ENCODE assay signal across 8 cellular contexts in the genomic region with DNA sequence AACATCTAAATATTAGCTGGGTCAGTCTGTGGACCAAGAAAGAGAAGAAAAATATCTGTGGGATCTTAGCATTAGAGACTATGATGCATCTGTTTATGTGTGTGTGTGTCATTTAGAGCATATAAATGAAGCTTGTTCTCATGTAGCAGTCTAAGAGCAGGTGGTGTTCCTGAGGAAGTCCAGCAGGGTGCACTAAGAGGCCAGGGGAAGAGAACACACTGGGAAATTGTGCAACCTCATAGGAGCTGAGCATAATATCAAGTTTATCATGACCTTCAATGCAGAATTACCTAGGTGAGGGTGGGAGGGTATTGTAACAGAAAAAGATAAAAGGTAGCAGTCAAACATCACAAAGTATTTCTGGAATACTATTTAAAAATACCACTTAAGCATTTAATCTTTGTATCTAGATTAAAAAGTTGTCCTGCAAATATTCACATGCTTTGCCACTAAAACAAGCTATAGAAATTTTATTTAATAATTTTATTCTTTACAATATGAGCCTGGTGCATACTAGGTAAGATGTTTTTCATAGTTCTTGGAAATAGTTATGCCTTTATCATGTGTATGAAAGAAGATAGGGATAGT.
A peak's percentile ranks its signal among the peaks of the same experiment; 100 is the strongest.
DNase-seq lines count a peak whose midpoint lies in the region; ATAC-seq, FAIRE-seq and TF ChIP-seq lines count a peak whose summit lies in the region.

No MANE protein-coding gene starts in this region.

- H3K4me1 ChIP-seq in GM12878 (ENCODE audit: control insufficient read depth, insufficient read depth, low read length) = no peaks in the 10 kb centered on the region

- CTCF ChIA-PET in GM12878 (lab: Yijun Ruan, JAX) = interaction anchor here (0.6 to 6.6 kb wide), 93 partner anchors 9 to 1019 kb away, joined by 3 to 175 read pairs (median 4); a partner anchor contains a TSS

- TF ChIP-seq POLR2A in GM12878 (IDR thresholded peaks at IDR 0.05; ENCODE audit: low read depth, low read length) (no peak), GM12892 (IDR thresholded peaks at IDR 0.05; ENCODE audit: low read depth, low read length) (no peak)

- peak; percentile 42 for DNase-seq in DMS153 (lab: John Stamatoyannopoulos, UW)
- DNase-seq in NCI-H345 treated with DMSO at 0.1 percent for 48 hours (lab: John Stamatoyannopoulos, UW; ENCODE audit: unreplicated experiment) = peak; percentile 30
- no peak for DNase-seq in GM12878 (ENCODE audit: low read depth, low spot score)
- peak; percentile 66 for DNase-seq in islet precursor cell
- no peak for DNase-seq in epidermal melanocyte (ENCODE audit: insufficient read length, low spot score)
- DNase-seq in GM12892 (ENCODE audit: insufficient read length) = no peak

- no peak overlapping the region for H3K9ac ChIP-seq in GM12878 (ENCODE audit: control insufficient read depth, insufficient read depth, low read length)

- no peaks in the 10 kb centered on the region for H3K79me2 ChIP-seq in GM12878 (ENCODE audit: control insufficient read depth, insufficient read depth, low read length)

- POLR2A ChIA-PET in GM12878 (lab: Charles Lee) = no interaction called here

- TF ChIP-seq EP300 in GM12878 (IDR thresholded peaks at IDR 0.05; ENCODE audit: borderline replicate concordance in 1 of 2, control insufficient read depth in 1 of 2, low read depth in 2 of 2, low read length in 2 of 2) = no peak

- no peak overlapping the region for H2AFZ ChIP-seq in GM12878 (ENCODE audit: control insufficient read depth, low read depth, low read length)

- RAD21 ChIA-PET in GM12878 (lab: Charles Lee; ENCODE audit: unreplicated experiment) = interaction anchor here (0.6 to 4.8 kb wide), 47 partner anchors 9 to 846 kb away, joined by 3 to 91 read pairs (median 5); no protein-coding TSS in a partner anchor

- TF ChIP-seq RAD21 in GM12878 (IDR thresholded peaks at IDR 0.05; ENCODE audit: insufficient read depth, low read depth, low read length) = peak; percentile 81

- FAIRE-seq in GM12878 (lab: Jason Lieb, UNC) = no peak
- no peak for FAIRE-seq in GM12892 (lab: Jason Lieb, UNC)

- H3K4me2 ChIP-seq in GM12878 (ENCODE audit: control insufficient read depth, insufficient read depth) = no peak overlapping the region

- H3K36me3 ChIP-seq in GM12878 (ENCODE audit: control insufficient read depth in 2 of 2, insufficient read depth in 2 of 2, low read length in 1 of 2) = no peaks in the 10 kb centered on the region

- intact Hi-C loops in GM12878 (cut with micrococcal nuclease; ENCODE audit: unreplicated experiment) = loop anchor here (1.0 to 10.0 kb wide), 2 partner anchors 450 to 845 kb away; no protein-coding TSS in a partner anchor

- TF ChIP-seq CTCF in GM12878 (IDR thresholded peaks at IDR 0.05 in 2 of 3, conservative IDR thresholded peaks at IDR 0.05 in 1 of 3; ENCODE audit: control insufficient read depth in 2 of 3, extremely low read depth in 1 of 3, insufficient read depth in 1 of 3, low read depth in 3 of 3, low read length in 3 of 3) = peak; percentile 49 to 62 (median 62); a peak in 4 of 6 replicates

- H3K9me3 ChIP-seq in GM12878 (replicated peaks; ENCODE audit: control insufficient read depth, insufficient read depth, low read length) = no peaks in the 10 kb centered on the region

- ATAC-seq in GM19351 (IDR thresholded peaks at IDR 0.05; ENCODE audit: unreplicated experiment) = peak; percentile 98
- peak; percentile 77 for ATAC-seq in HG03457 (IDR thresholded peaks at IDR 0.05; ENCODE audit: unreplicated experiment)
- peak; percentile 90 for ATAC-seq in GM12878

- SMC1A ChIA-PET in GM12878 (lab: Charles Lee; ENCODE audit: uncharacterized antibody, unreplicated experiment) = interaction anchor here (0.6 to 9.3 kb wide), 69 partner anchors 9 to 846 kb away, joined by 3 to 89 read pairs (median 4); no protein-coding TSS in a partner anchor

- no peaks in the 10 kb centered on the region for H3K27me3 ChIP-seq in GM12878 (replicated peaks in 1 of 2; ENCODE audit: control insufficient read depth in 2 of 2, insufficient read depth in 2 of 2, low read length in 1 of 2)

- in situ Hi-C loops in GM12878 (cut with MboI) = loop anchor here (10.0 kb wide), 1 partner anchor 445 kb away; no protein-coding TSS in a partner anchor

- BruUV-seq in GM12878 (replicated peaks; lab: Mats Ljungman, UMichigan) = no TSS peak

- H4K20me1 ChIP-seq in GM12878 (ENCODE audit: control insufficient read depth, insufficient read depth) = no peaks in the 10 kb centered on the region

- no peak overlapping the region for H3K4me3 ChIP-seq in GM12878

- H3K27ac ChIP-seq in GM12878 (ENCODE audit: control insufficient read depth, insufficient read depth) = no peak overlapping the region

TF ChIP-seq in GM12878, 131 proteins besides CTCF, POLR2A, EP300 and RAD21:
- no peak for TF ChIP-seq CBX3 (IDR thresholded peaks at IDR 0.05; ENCODE audit: borderline replicate concordance, low read depth)
- TF ChIP-seq, protein P1, sequence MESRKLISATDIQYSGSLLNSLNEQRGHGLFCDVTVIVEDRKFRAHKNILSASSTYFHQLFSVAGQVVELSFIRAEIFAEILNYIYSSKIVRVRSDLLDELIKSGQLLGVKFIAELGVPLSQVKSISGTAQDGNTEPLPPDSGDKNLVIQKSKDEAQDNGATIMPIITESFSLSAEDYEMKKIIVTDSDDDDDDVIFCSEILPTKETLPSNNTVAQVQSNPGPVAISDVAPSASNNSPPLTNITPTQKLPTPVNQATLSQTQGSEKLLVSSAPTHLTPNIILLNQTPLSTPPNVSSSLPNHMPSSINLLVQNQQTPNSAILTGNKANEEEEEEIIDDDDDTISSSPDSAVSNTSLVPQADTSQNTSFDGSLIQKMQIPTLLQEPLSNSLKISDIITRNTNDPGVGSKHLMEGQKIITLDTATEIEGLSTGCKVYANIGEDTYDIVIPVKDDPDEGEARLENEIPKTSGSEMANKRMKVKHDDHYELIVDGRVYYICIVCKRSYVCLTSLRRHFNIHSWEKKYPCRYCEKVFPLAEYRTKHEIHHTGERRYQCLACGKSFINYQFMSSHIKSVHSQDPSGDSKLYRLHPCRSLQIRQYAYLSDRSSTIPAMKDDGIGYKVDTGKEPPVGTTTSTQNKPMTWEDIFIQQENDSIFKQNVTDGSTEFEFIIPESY (IDR thresholded peaks at IDR 0.05) = no peak
- TF ChIP-seq ZNF622 (IDR thresholded peaks at IDR 0.05) = no peak
- TF ChIP-seq STAT1 (conservative IDR thresholded peaks at IDR 0.05) = no peak
- peak in 1 of 2 experiments; percentile 72; a peak in 1 of 4 replicates for TF ChIP-seq CEBPB (IDR thresholded peaks at IDR 0.05; ENCODE audit: borderline replicate concordance in 1 of 2, low read depth in 2 of 2, low read length in 2 of 2)
- peak; percentile 21; the same call in 1 of the 2 replicates for TF ChIP-seq SMC3 (IDR thresholded peaks at IDR 0.05; ENCODE audit: borderline replicate concordance, low read length)
- peak; percentile 31; the same call in 1 of the 2 replicates for TF ChIP-seq RB1 (IDR thresholded peaks at IDR 0.05; ENCODE audit: borderline replicate concordance)
TF ChIP-seq in GM12878: peak in this region for 3.

Comparison
In these comparisons a context has a peak if more than half of its experiments do, and no peak if none do; other contexts are left out.
1. DNase-seq: peak in DMS153 (single experiment), NCI-H345 treated with DMSO at 0.1 percent for 48 hours (single experiment) and islet precursor cell (single experiment); none in GM12878 (single experiment), epidermal melanocyte (single experiment) and GM12892 (single experiment).
2. Peak in every context shown above with its lines, with median percentiles within 50 percentile points of each other: ATAC-seq.